In genomic region chr12:52171950-52172512, GRCh38 we compare ENCODE assay signal across 8 cellular contexts. TPM values are rescaled to one million over a fixed set of nuclear protein-coding genes. Genes with fewer than 3 reads are reported as not detected.
DNase-seq lines count a peak whose midpoint lies in the region; ATAC-seq and TF ChIP-seq lines count a peak whose summit lies in the region.

No MANE protein-coding gene starts in this region.

- in situ Hi-C loops in GM13977 (cut with MboI; ENCODE audit: low pct_unique_long_range_greater_than_20kb, low sequenced_read_pairs, unreplicated experiment) = no loop called here

- TF ChIP-seq CTCF in AG09319 (IDR thresholded peaks at IDR 0.05; ENCODE audit: low read depth, low read length) = peak; percentile 30
- TF ChIP-seq CTCF in GM13977 (IDR thresholded peaks at IDR 0.05; ENCODE audit: extremely low read depth, insufficient read depth, missing control alignments) = peak; percentile 37
- TF ChIP-seq CTCF in foreskin keratinocyte (conservative IDR thresholded peaks at IDR 0.05) = peak; percentile 64

- DNase-seq in AG09319 (ENCODE audit: extremely low read depth, low read depth) (no peak), GM13977 (ENCODE audit: low spot score) (no peak), RPMI8226 (peak; percentile 53), foreskin keratinocyte (peak in 1 of 2 donors; percentile 75), DMS153 (lab: John Stamatoyannopoulos, UW) (no peak)

- peaks cover 13% of the 10 kb centered on the region for H3K4me1 ChIP-seq in foreskin keratinocyte

- H3K27ac ChIP-seq in foreskin keratinocyte = no peak overlapping the region

- H3K27me3 ChIP-seq in foreskin keratinocyte = no peaks in the 10 kb centered on the region

- ATAC-seq in foreskin keratinocyte (peak; percentile 42), HG03342 (IDR thresholded peaks at IDR 0.05; ENCODE audit: unreplicated experiment) (no peak), GM21576 (IDR thresholded peaks at IDR 0.05; ENCODE audit: unreplicated experiment) (no peak), HG02885 (IDR thresholded peaks at IDR 0.05; ENCODE audit: poor library complexity, unreplicated experiment) (no peak)

RNA-seq across cellular contexts. Expression of gene KRT80, which starts 19.8 kb away (rescaled TPM):
- 2.5 and 5.3 TPM in 2 replicates for total RNA-seq in foreskin keratinocyte
- polyA plus RNA-seq in foreskin keratinocyte = 2.2 and 4.1 TPM in 2 replicates
